ENCODE assay signal across 12 cellular contexts in the genomic region with DNA sequence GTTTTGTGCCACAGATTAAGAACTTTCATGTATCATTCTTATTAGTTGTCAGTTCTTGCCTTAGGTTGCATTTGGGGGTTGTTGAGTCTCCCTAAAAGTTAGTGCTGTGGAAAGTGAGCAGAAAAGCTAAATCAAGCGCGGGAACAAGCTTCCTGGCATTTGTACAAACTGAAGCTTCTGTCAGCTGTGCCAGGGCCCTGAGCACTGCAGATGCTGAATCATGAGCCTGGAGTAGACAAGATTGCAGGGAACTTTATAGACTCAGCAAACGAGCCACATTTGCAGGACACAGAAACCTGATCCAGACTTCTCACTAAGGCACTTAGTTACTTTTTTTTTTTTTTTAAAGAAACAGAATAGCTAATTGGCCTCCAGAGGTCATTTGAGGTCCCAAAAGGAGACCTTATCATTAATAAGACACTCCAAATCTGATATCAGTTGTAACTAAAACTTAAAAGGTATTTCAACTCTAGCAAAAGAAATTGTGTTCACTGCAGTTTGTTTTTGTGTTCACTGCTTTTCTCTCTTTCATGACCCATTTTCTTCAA.
DNase-seq lines count a peak whose midpoint lies in the region; ATAC-seq and TF ChIP-seq lines count a peak whose summit lies in the region.
"Had no signal": no experiment of that assay in that cellular context is flagged by ENCODE, and none has a peak within 500 bp of the region (broad histone marks: within the 10 kb centered on the region; RNA-seq: fewer than 3 reads in every experiment).

No MANE protein-coding gene starts in this region.

- H3K27me3 Mint-ChIP-seq in WTC11 (ENCODE audit: low read depth) = no peaks in the 10 kb centered on the region

- CTCF ChIA-PET in WTC11 (lab: Charles Lee) = no interaction called here

- H3K27me3 ChIP-seq in right atrium auricular region (no peaks in the 10 kb centered on the region), testis (no peaks in the 10 kb centered on the region)

- no peak overlapping the region for H3K4me3 Mint-ChIP-seq in WTC11

- WGBS in testis, 2 donors = 28 to 35% methylated on average over 3 of the region's 3 CpGs

- H3K4me3 ChIP-seq in right atrium auricular region = no peak overlapping the region
- no peak overlapping the region for H3K4me3 ChIP-seq in testis

- DNase-seq in Right ventricle myocardium inferior (ENCODE audit: missing footprints) (no peak), right atrium auricular region (ENCODE audit: low spot score) (no peak), WTC11 (ENCODE audit: low spot score) (no peak), left cardiac atrium (no peak), testis (peak; percentile 22), cerebellum (ENCODE audit: low spot score) (no peak)
- DNase-seq in stimulated activated CD4-positive, alpha-beta T cell treated with anti-CD3 and anti-CD28 coated beads, Interleukin-4, amount 100 ng/mL, for 4 hours = no peak
- DNase-seq: activated T-cell treated with anti-CD3 and anti-CD28 coated beads for 4 hours; effector memory CD4-positive, alpha-beta T cell had no signal

- intact Hi-C loops in Right ventricle myocardium inferior (cut with DNase I) (no loop called here), left cardiac atrium (cut with DNase I) (no loop called here), testis (cut with DNase I; ENCODE audit: low total_unique reads) (no loop called here)

- H3K9me3 ChIP-seq in right atrium auricular region = no peaks in the 10 kb centered on the region
- H3K9me3 ChIP-seq in testis = no peaks in the 10 kb centered on the region

- H3K36me3 ChIP-seq in right atrium auricular region = no peaks in the 10 kb centered on the region
- no peaks in the 10 kb centered on the region for H3K36me3 ChIP-seq in testis (ENCODE audit: low read depth, missing control alignments)

- TF ChIP-seq CTCF in right atrium auricular region (IDR thresholded peaks at IDR 0.05) = no peak
- no peak for TF ChIP-seq CTCF in WTC11 (IDR thresholded peaks at IDR 0.05)
- no peak for TF ChIP-seq CTCF in testis (IDR thresholded peaks at IDR 0.05)

- H3K36me3 Mint-ChIP-seq in WTC11 = no peaks in the 10 kb centered on the region

- peak overlapping the region; percentile 63 for H3K27ac Mint-ChIP-seq in WTC11

- TF ChIP-seq POLR2A in testis (IDR thresholded peaks at IDR 0.05) = no peak

- no peaks in the 10 kb centered on the region for H3K4me1 ChIP-seq in right atrium auricular region
- no peaks in the 10 kb centered on the region for H3K4me1 ChIP-seq in testis

- ATAC-seq in Right ventricle myocardium inferior (peak; percentile 70), WTC11 (no peak), left cardiac atrium (peak; percentile 44 to 76), GM21825 (IDR thresholded peaks at IDR 0.05; ENCODE audit: unreplicated experiment) (no peak)
- ATAC-seq: activated CD4-positive, CD25-positive, alpha-beta regulatory T cell treated with anti-CD3 and anti-CD28 coated beads, Interleukin-2, amount 50 U/mL, for 24 hours; HCT116 had no signal

- no peaks in the 10 kb centered on the region for H3K9me3 Mint-ChIP-seq in WTC11

- POLR2A ChIA-PET in WTC11 (lab: Charles Lee) = no interaction called here

- peak overlapping the region in 1 of 2 donors; percentile 37 for H3K27ac ChIP-seq in right atrium auricular region
- no peak overlapping the region for H3K27ac ChIP-seq in testis

- peaks cover 20% of the 10 kb centered on the region for H3K4me1 Mint-ChIP-seq in WTC11

TF ChIP-seq in WTC11, 78 proteins besides CTCF, POLR2A, EP300 and RAD21:
- no peak for TF ChIP-seq NFYB (CRISPR knock-in tag; conservative IDR thresholded peaks at IDR 0.05; ENCODE audit: low read depth)
- TF ChIP-seq, protein P1, sequence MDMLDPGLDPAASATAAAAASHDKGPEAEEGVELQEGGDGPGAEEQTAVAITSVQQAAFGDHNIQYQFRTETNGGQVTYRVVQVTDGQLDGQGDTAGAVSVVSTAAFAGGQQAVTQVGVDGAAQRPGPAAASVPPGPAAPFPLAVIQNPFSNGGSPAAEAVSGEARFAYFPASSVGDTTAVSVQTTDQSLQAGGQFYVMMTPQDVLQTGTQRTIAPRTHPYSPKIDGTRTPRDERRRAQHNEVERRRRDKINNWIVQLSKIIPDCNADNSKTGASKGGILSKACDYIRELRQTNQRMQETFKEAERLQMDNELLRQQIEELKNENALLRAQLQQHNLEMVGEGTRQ (CRISPR knock-in tag; IDR thresholded peaks at IDR 0.05) = no peak
- TF ChIP-seq HMGA2 (CRISPR knock-in tag; IDR thresholded peaks at IDR 0.05) = no peak
- TF ChIP-seq NFE2L1 (CRISPR knock-in tag; IDR thresholded peaks at IDR 0.05) = no peak
- no peak for TF ChIP-seq SMAD3 (CRISPR knock-in tag; IDR thresholded peaks at IDR 0.05; ENCODE audit: borderline replicate concordance)
- TF ChIP-seq PRRX2 (CRISPR knock-in tag; IDR thresholded peaks at IDR 0.05) = no peak
- no peak for TF ChIP-seq ZNF121 (CRISPR knock-in tag; IDR thresholded peaks at IDR 0.05)
- TF ChIP-seq ETV6 (CRISPR knock-in tag; IDR thresholded peaks at IDR 0.05) = no peak
- TF ChIP-seq, protein P2, sequence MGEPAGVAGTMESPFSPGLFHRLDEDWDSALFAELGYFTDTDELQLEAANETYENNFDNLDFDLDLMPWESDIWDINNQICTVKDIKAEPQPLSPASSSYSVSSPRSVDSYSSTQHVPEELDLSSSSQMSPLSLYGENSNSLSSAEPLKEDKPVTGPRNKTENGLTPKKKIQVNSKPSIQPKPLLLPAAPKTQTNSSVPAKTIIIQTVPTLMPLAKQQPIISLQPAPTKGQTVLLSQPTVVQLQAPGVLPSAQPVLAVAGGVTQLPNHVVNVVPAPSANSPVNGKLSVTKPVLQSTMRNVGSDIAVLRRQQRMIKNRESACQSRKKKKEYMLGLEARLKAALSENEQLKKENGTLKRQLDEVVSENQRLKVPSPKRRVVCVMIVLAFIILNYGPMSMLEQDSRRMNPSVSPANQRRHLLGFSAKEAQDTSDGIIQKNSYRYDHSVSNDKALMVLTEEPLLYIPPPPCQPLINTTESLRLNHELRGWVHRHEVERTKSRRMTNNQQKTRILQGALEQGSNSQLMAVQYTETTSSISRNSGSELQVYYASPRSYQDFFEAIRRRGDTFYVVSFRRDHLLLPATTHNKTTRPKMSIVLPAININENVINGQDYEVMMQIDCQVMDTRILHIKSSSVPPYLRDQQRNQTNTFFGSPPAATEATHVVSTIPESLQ (CRISPR knock-in tag; IDR thresholded peaks at IDR 0.05) = no peak
- TF ChIP-seq, protein P3, sequence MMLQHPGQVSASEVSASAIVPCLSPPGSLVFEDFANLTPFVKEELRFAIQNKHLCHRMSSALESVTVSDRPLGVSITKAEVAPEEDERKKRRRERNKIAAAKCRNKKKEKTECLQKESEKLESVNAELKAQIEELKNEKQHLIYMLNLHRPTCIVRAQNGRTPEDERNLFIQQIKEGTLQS (CRISPR knock-in tag; conservative IDR thresholded peaks at IDR 0.05) = no peak
- no peak for TF ChIP-seq NR3C1 (CRISPR knock-in tag; conservative IDR thresholded peaks at IDR 0.05; ENCODE audit: low read depth)
- TF ChIP-seq ELF4 (CRISPR knock-in tag; IDR thresholded peaks at IDR 0.05; ENCODE audit: low read depth) = no peak
- TF ChIP-seq, protein P4, sequence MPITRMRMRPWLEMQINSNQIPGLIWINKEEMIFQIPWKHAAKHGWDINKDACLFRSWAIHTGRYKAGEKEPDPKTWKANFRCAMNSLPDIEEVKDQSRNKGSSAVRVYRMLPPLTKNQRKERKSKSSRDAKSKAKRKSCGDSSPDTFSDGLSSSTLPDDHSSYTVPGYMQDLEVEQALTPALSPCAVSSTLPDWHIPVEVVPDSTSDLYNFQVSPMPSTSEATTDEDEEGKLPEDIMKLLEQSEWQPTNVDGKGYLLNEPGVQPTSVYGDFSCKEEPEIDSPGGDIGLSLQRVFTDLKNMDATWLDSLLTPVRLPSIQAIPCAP (CRISPR knock-in tag; IDR thresholded peaks at IDR 0.05) = no peak
- TF ChIP-seq OVOL2 (CRISPR knock-in tag; IDR thresholded peaks at IDR 0.05; ENCODE audit: borderline replicate concordance) = no peak
TF ChIP-seq in WTC11: peak in this region for 0.

Comparison
In these comparisons a context has a peak if more than half of its experiments do, and no peak if none do; other contexts are left out.
1. ATAC-seq: peak in Right ventricle myocardium inferior (single experiment) and left cardiac atrium (2 of 2); none in WTC11 (single experiment) and GM21825 (single experiment).